11 cellular contexts compared by ENCODE assay signal in genomic region chr17:38874505-38875419, GRCh38. TPM values are rescaled to one million over a fixed set of nuclear protein-coding genes. Genes with fewer than 3 reads are reported as not detected.
DNase-seq lines count a peak whose midpoint lies in the region; ATAC-seq and TF ChIP-seq lines count a peak whose summit lies in the region.
"Had no signal": no experiment of that assay in that cellular context is flagged by ENCODE, and none has a peak within 500 bp of the region (broad histone marks: within the 10 kb centered on the region; RNA-seq: fewer than 3 reads in every experiment).

No MANE protein-coding gene starts in this region.

- H3K9ac ChIP-seq in SK-N-SH, result peak overlapping the region; percentile 31; the same call in 1 of the 2 replicates

- H3K4me2 ChIP-seq in SK-N-SH, result peak overlapping the region; percentile 95

- WGBS in SK-N-SH (ENCODE audit: low lambda C conversion rate), result 71% methylated on average over 6 of the region's 11 CpGs

- H3K27ac Mint-ChIP-seq in activated T-helper 17 cell treated with anti-CD3 and anti-CD28 coated beads, Interleukin-2, amount 50 U/mL, for 72 hours, result peak overlapping the region; percentile 50
- H3K27ac Mint-ChIP-seq in stimulated activated naive CD8-positive, alpha-beta T cell treated with anti-CD3 and anti-CD28 coated beads, Interleukin-15, amount 100 ng/mL, for 72 hours, result peak overlapping the region; percentile 38 to 95

- no peak for TF ChIP-seq EP300 in SK-N-SH (IDR thresholded peaks at IDR 0.05; ENCODE audit: borderline replicate concordance in 1 of 2, low read depth in 1 of 2, low read length in 1 of 2)

- ATAC-seq in SK-N-SH treated with all-trans-retinoic acid at 6 μM for 48 hours (no peak), GM18909 (IDR thresholded peaks at IDR 0.05; ENCODE audit: poor library complexity, unreplicated experiment) (no peak)
- ATAC-seq in activated T-helper 17 cell treated with anti-CD3 and anti-CD28 coated beads, Interleukin-2, amount 50 U/mL, for 72 hours (replicated peaks), result no peak
- ATAC-seq in stimulated activated naive CD8-positive, alpha-beta T cell treated with anti-CD3 and anti-CD28 coated beads, Interleukin-15, amount 100 ng/mL, for 72 hours, result no peak
- ATAC-seq: PC-3 had no signal

- POLR2A ChIA-PET in SK-N-SH (lab: Yijun Ruan, JAX), result no interaction called here

- H3K27ac ChIP-seq in SK-N-SH (ENCODE audit: low read depth in 2 of 2, low read length in 1 of 2), result peak overlapping the region in 1 of 2 experiments; percentile 18; a peak in 1 of 4 replicates
- peak overlapping the region; percentile 63 to 96 for H3K27ac ChIP-seq in right atrium auricular region

- H3K27me3 ChIP-seq in SK-N-SH (ENCODE audit: insufficient read depth), result no peaks in the 10 kb centered on the region
- H3K27me3 ChIP-seq in right atrium auricular region, result no peaks in the 10 kb centered on the region
- H3K27me3 ChIP-seq: cardiac muscle cell had no signal

- H2AFZ ChIP-seq in SK-N-SH (ENCODE audit: low read depth), result no peak overlapping the region

- H3K4me3 Mint-ChIP-seq in activated T-helper 17 cell treated with anti-CD3 and anti-CD28 coated beads, Interleukin-2, amount 50 U/mL, for 72 hours, result peak overlapping the region; percentile 85
- H3K4me3 Mint-ChIP-seq in stimulated activated naive CD8-positive, alpha-beta T cell treated with anti-CD3 and anti-CD28 coated beads, Interleukin-15, amount 100 ng/mL, for 72 hours, result peak overlapping the region; percentile 45 to 77

- peaks cover 44% of the 10 kb centered on the region for H3K4me1 Mint-ChIP-seq in activated T-helper 17 cell treated with anti-CD3 and anti-CD28 coated beads, Interleukin-2, amount 50 U/mL, for 72 hours
- peaks cover 84% of the 10 kb centered on the region for H3K4me1 Mint-ChIP-seq in stimulated activated naive CD8-positive, alpha-beta T cell treated with anti-CD3 and anti-CD28 coated beads, Interleukin-15, amount 100 ng/mL, for 72 hours

- CTCF ChIA-PET in SK-N-SH (lab: Yijun Ruan, JAX), result interaction anchor here (1.1 to 1.4 kb wide), 2 partner anchors 49 to 369 kb away, joined by 3 read pairs; no protein-coding TSS in a partner anchor

- DNase-seq in SK-N-SH (no peak), right atrium auricular region (ENCODE audit: low spot score) (no peak), COLO668 (lab: John Stamatoyannopoulos, UW; ENCODE audit: unreplicated experiment) (no peak), DMS79 (lab: John Stamatoyannopoulos, UW) (no peak)
- no peak for DNase-seq in stimulated activated naive CD8-positive, alpha-beta T cell treated with anti-CD3 and anti-CD28 coated beads, Interleukin-15, amount 100 ng/mL, for 72 hours
- DNase-seq: occipital lobe, PC-3 had no signal

- H3K9me3 ChIP-seq in SK-N-SH (no peaks in the 10 kb centered on the region), right atrium auricular region (no peaks in the 10 kb centered on the region)

- peaks cover 19% of the 10 kb centered on the region for H3F3A ChIP-seq in SK-N-SH (replicated peaks; ENCODE audit: insufficient read depth)

- peaks cover 77% of the 10 kb centered on the region for H4K20me1 ChIP-seq in SK-N-SH (ENCODE audit: insufficient read depth)

- no peaks in the 10 kb centered on the region for H3K9me3 Mint-ChIP-seq in activated T-helper 17 cell treated with anti-CD3 and anti-CD28 coated beads, Interleukin-2, amount 50 U/mL, for 72 hours
- H3K9me3 Mint-ChIP-seq in stimulated activated naive CD8-positive, alpha-beta T cell treated with anti-CD3 and anti-CD28 coated beads, Interleukin-15, amount 100 ng/mL, for 72 hours, result no peaks in the 10 kb centered on the region

- H3K4me1 ChIP-seq in SK-N-SH (ENCODE audit: control insufficient read depth in 1 of 2, insufficient read depth in 2 of 2, low read depth in 1 of 2, low read length in 1 of 2) (peaks cover 39% of the 10 kb centered on the region in 2 experiments; a peak in 3 of 4 replicates), right atrium auricular region (peaks cover 0 to 87% of the 10 kb centered on the region in 2 donors)

- no peaks in the 10 kb centered on the region for H3K9me2 ChIP-seq in SK-N-SH

- TF ChIP-seq RAD21 in SK-N-SH (IDR thresholded peaks at IDR 0.05; ENCODE audit: low read length), result no peak

- H3K36me3 ChIP-seq in SK-N-SH (replicated peaks in 1 of 2; ENCODE audit: control insufficient read depth in 1 of 2, insufficient read depth in 2 of 2, low read length in 1 of 2), result peaks cover 16 to 21% of the 10 kb centered on the region in 2 experiments
- H3K36me3 ChIP-seq in right atrium auricular region, result peaks cover 14% of the 10 kb centered on the region
- H3K36me3 ChIP-seq: cardiac muscle cell had no signal

- TF ChIP-seq CTCF in SK-N-SH (IDR thresholded peaks at IDR 0.05), result no peak
- TF ChIP-seq CTCF in right atrium auricular region (IDR thresholded peaks at IDR 0.05), result no peak

- no peaks in the 10 kb centered on the region for H3K27me3 Mint-ChIP-seq in activated T-helper 17 cell treated with anti-CD3 and anti-CD28 coated beads, Interleukin-2, amount 50 U/mL, for 72 hours
- H3K27me3 Mint-ChIP-seq in stimulated activated naive CD8-positive, alpha-beta T cell treated with anti-CD3 and anti-CD28 coated beads, Interleukin-15, amount 100 ng/mL, for 72 hours, result no peaks in the 10 kb centered on the region

- H3K4me3 ChIP-seq in SK-N-SH (ENCODE audit: low read depth in 2 of 2, low read length in 1 of 2) (no peak overlapping the region), right atrium auricular region (peak overlapping the region in 1 of 2 donors; percentile 16)
- H3K4me3 ChIP-seq: cardiac muscle cell had no signal

- H3K36me3 Mint-ChIP-seq in activated T-helper 17 cell treated with anti-CD3 and anti-CD28 coated beads, Interleukin-2, amount 50 U/mL, for 72 hours (ENCODE audit: low read depth), result peaks cover 71% of the 10 kb centered on the region

- H3K79me2 ChIP-seq in SK-N-SH (ENCODE audit: insufficient read depth), result peaks cover 95% of the 10 kb centered on the region

TF ChIP-seq in SK-N-SH, 30 proteins besides CTCF, POLR2A, EP300 and RAD21 (continues in another document):
- TF ChIP-seq YY1 (IDR thresholded peaks at IDR 0.05; ENCODE audit: low read depth) (no peak), RXRA (IDR thresholded peaks at IDR 0.05; ENCODE audit: borderline replicate concordance, low read depth) (no peak), NRF1 (IDR thresholded peaks at IDR 0.05; ENCODE audit: low read depth, low read length) (no peak)

TF ChIP-seq in SK-N-SH treated with all-trans-retinoic acid at 6 μM for 48 hours, 23 proteins besides CTCF, POLR2A, EP300 and RAD21 (continues in another document):
- TF ChIP-seq, protein P1, sequence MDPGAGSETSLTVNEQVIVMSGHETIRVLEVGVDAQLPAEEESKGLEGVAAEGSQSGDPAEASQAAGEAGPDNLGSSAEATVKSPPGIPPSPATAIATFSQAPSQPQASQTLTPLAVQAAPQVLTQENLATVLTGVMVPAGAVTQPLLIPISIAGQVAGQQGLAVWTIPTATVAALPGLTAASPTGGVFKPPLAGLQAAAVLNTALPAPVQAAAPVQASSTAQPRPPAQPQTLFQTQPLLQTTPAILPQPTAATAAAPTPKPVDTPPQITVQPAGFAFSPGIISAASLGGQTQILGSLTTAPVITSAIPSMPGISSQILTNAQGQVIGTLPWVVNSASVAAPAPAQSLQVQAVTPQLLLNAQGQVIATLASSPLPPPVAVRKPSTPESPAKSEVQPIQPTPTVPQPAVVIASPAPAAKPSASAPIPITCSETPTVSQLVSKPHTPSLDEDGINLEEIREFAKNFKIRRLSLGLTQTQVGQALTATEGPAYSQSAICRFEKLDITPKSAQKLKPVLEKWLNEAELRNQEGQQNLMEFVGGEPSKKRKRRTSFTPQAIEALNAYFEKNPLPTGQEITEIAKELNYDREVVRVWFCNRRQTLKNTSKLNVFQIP (CRISPR knock-in tag; IDR thresholded peaks at IDR 0.05; ENCODE audit: borderline replicate concordance, low read depth), result no peak
- TF ChIP-seq ESRRG (CRISPR knock-in tag; IDR thresholded peaks at IDR 0.05), result no peak
- no peak for TF ChIP-seq PPARA (CRISPR knock-in tag; IDR thresholded peaks at IDR 0.05; ENCODE audit: borderline replicate concordance)
- TF ChIP-seq TSHZ2 (CRISPR knock-in tag; IDR thresholded peaks at IDR 0.05), result no peak

RNA-seq across cellular contexts. Expression of gene LASP1, which starts 4.9 kb away (rescaled TPM):
- polyA plus RNA-seq in SK-N-SH (2012; rRNA removed), result 79.7 and 102 TPM in 2 replicates
- 59.0 and 70.3 TPM in 2 replicates for polyA plus RNA-seq in SK-N-SH (2012; cell fraction: cytosol; rRNA removed)
- 88.9 and 142 TPM in 2 replicates for polyA plus RNA-seq in SK-N-SH (2012; cell fraction: nucleus; rRNA removed)
- 100 to 1,000 TPM; 116 to 172 TPM for total RNA-seq in activated T-helper 17 cell treated with anti-CD3 and anti-CD28 coated beads, Interleukin-2, amount 50 U/mL, for 72 hours
- total RNA-seq in right atrium auricular region, result 10 to 100 TPM; 34.2 to 65.4 TPM

RNA-seq across cellular contexts. Expression of gene RPL23, which starts 21.2 kb away (rescaled TPM):
- polyA plus RNA-seq in SK-N-SH (2012; rRNA removed), result 2,658 and 2,763 TPM in 2 replicates
- 3,488 and 4,696 TPM in 2 replicates for polyA plus RNA-seq in SK-N-SH (2012; cell fraction: cytosol; rRNA removed)
- polyA plus RNA-seq in SK-N-SH (2012; cell fraction: nucleus; rRNA removed), result 540 and 582 TPM in 2 replicates
- total RNA-seq in activated T-helper 17 cell treated with anti-CD3 and anti-CD28 coated beads, Interleukin-2, amount 50 U/mL, for 72 hours, result 1,000 to 10,000 TPM; 1,686 to 2,077 TPM
- 100 to 1,000 TPM; 640 to 985 TPM for total RNA-seq in right atrium auricular region

RNA-seq across cellular contexts. Expression of gene CWC25, which starts 49.6 kb away (rescaled TPM):
- polyA plus RNA-seq in SK-N-SH (2012; rRNA removed), result 15.6 and 21.2 TPM in 2 replicates
- 12.0 and 12.4 TPM in 2 replicates for polyA plus RNA-seq in SK-N-SH (2012; cell fraction: cytosol; rRNA removed)
- polyA plus RNA-seq in SK-N-SH (2012; cell fraction: nucleus; rRNA removed), result 63.5 and 64.6 TPM in 2 replicates
- 10 to 100 TPM; 28.1 to 37.1 TPM for total RNA-seq in activated T-helper 17 cell treated with anti-CD3 and anti-CD28 coated beads, Interleukin-2, amount 50 U/mL, for 72 hours
- total RNA-seq in right atrium auricular region, result 1 to 10 TPM; 9.0 to 9.5 TPM
